ENCODE assay signal across 1 cellular context in genomic region chr5:53025506-53025905, GRCh38.
TF ChIP-seq lines count a peak whose summit lies in the region.

No MANE protein-coding gene starts in this region.

TF ChIP-seq in WTC11, 78 proteins besides CTCF, POLR2A, EP300 and RAD21 (continued from another document):
- no peak for TF ChIP-seq MAX (CRISPR knock-in tag; IDR thresholded peaks at IDR 0.05)
